Comparison of ENCODE assay signal across 34 cellular contexts in the genomic region with DNA sequence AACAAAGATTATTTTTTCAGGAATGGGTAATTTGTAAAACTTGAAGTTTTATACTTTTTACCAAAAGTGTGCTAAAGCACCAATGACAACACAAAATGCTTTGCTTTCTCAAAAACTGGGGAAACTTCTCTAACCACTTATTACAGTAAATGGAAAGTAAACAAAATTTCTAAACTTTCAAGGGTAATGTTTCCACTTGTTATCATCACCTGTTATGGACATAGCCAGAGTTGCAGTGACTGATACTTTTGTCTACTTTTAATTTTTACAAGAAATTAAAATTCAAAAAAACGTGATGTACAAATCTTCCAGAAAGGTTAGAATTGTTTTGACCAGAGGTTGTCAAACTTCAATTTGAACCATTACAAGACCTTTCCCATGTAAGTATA.
"Had no signal": no experiment of that assay in that cellular context is flagged by ENCODE, and none has a peak within 500 bp of the region (broad histone marks: within the 10 kb centered on the region; RNA-seq: fewer than 3 reads in every experiment).

No MANE protein-coding gene starts in this region.

- H3K9me3 Mint-ChIP-seq: activated CD4-positive, alpha-beta memory T cell treated with anti-CD3 and anti-CD28 coated beads for 36 hours; activated naive CD4-positive, alpha-beta T cell treated with anti-CD3 and anti-CD28 coated beads for 36 hours; activated naive CD4-positive, alpha-beta T cell treated with anti-CD3 and anti-CD28 coated beads, Interleukin-2, amount 50 U/mL, for 72 hours; activated T-cell treated with anti-CD3 and anti-CD28 coated beads, Interleukin-2, amount 50 U/mL, for 4 hours; activated T-helper 1 cell treated with anti-CD3 and anti-CD28 coated beads, Interleukin-12 subunit alpha, Interleukin-12 subunit beta, Interleukin-2, Interleukin-4 antibody, amounts not matched to agents 30 ng/mL and 10 ng/mL and 1 ng/mL, durations not matched to agents 14 hours and 24 hours and 36 hours; WTC11 had no signal

- H3K27me3 ChIP-seq: adrenal gland, MG63, SJCRH30 had no signal

- H3K4me3 Mint-ChIP-seq: activated CD4-positive, alpha-beta memory T cell treated with anti-CD3 and anti-CD28 coated beads for 36 hours; activated naive CD4-positive, alpha-beta T cell treated with anti-CD3 and anti-CD28 coated beads for 36 hours; activated T-cell treated with anti-CD3 and anti-CD28 coated beads, Interleukin-2, amount 50 U/mL, for 4 hours; activated T-helper 1 cell treated with anti-CD3 and anti-CD28 coated beads, Interleukin-12 subunit alpha, Interleukin-12 subunit beta, Interleukin-2, Interleukin-4 antibody, amounts not matched to agents 30 ng/mL and 10 ng/mL and 1 ng/mL, durations not matched to agents 14 hours and 24 hours and 36 hours; brain; WTC11 had no signal

- H3K36me3 ChIP-seq: adrenal gland, MG63, SJCRH30 had no signal

- DNase-seq: activated CD4-positive, alpha-beta memory T cell treated with anti-CD3 and anti-CD28 coated beads for 36 hours; activated CD4-positive, alpha-beta T cell treated with anti-CD3 and anti-CD28 coated beads for 4 hours; activated CD4-positive, alpha-beta T cell treated with anti-CD3 and anti-CD28 coated beads, Interleukin-2, amount 50 U/mL, for 1 hour; activated CD4-positive, CD25-positive, alpha-beta regulatory T cell treated with anti-CD3 and anti-CD28 coated beads, Interleukin-2, amount 50 U/mL, for 72 hours; activated CD8-positive, alpha-beta memory T cell treated with anti-CD3 and anti-CD28 coated beads, Interleukin-2, amount 50 U/mL, for 4 hours; activated gamma-delta T cell treated with Interleukin-2 at 50 U/mL for 16 hours; activated naive CD4-positive, alpha-beta T cell treated with anti-CD3 and anti-CD28 coated beads for 36 hours; activated T-cell treated with anti-CD3 and anti-CD28 coated beads for 4 hours; activated T-cell treated with anti-CD3 and anti-CD28 coated beads, Interleukin-2, amount 50 U/mL, for 4 hours; adrenal gland; caudate nucleus; cerebellar nuclear complex; Karpas-422; KBM-7; MG63; NCI-H1048; NCI-H1105 treated with DMSO at 0.1 percent for 48 hours; NCI-H1436; NCI-H1694 treated with DMSO at 0.1 percent for 48 hours; NCI-H2029; NCI-H2171; NCI-H510A; NCI-H526; NCI-H748 treated with DMSO at 0.1 percent for 48 hours; NK-92 treated with Interleukin-12 subunit alpha and Interleukin-12 subunit beta, amount 100 ng/mL, for 24 hours; Right ventricle myocardium superior; SJCRH30 had no signal

- H3K4me1 ChIP-seq: adrenal gland had no signal

- H3K27ac ChIP-seq: adrenal gland, SJCRH30, SK-N-MC had no signal

- H3K4me3 ChIP-seq: adrenal gland, MG63, SJCRH30, SK-N-MC had no signal

- ATAC-seq: activated naive CD4-positive, alpha-beta T cell treated with anti-CD3 and anti-CD28 coated beads, Interleukin-2, amount 50 U/mL, for 72 hours; activated T-cell treated with anti-CD3 and anti-CD28 coated beads, Interleukin-2, amount 50 U/mL, for 4 hours; WTC11 had no signal

- FAIRE-seq: bronchial epithelial cell, TTC549 had no signal

- H3K27ac Mint-ChIP-seq: activated CD4-positive, alpha-beta memory T cell treated with anti-CD3 and anti-CD28 coated beads for 36 hours; activated naive CD4-positive, alpha-beta T cell treated with anti-CD3 and anti-CD28 coated beads for 36 hours; activated naive CD4-positive, alpha-beta T cell treated with anti-CD3 and anti-CD28 coated beads, Interleukin-2, amount 50 U/mL, for 72 hours; activated T-helper 1 cell treated with anti-CD3 and anti-CD28 coated beads, Interleukin-12 subunit alpha, Interleukin-12 subunit beta, Interleukin-2, Interleukin-4 antibody, amounts not matched to agents 30 ng/mL and 10 ng/mL and 1 ng/mL, durations not matched to agents 14 hours and 24 hours and 36 hours; WTC11 had no signal

- H3K27me3 Mint-ChIP-seq: activated CD4-positive, alpha-beta memory T cell treated with anti-CD3 and anti-CD28 coated beads for 36 hours had no signal

- H3K9me3 ChIP-seq: adrenal gland, MG63, SJCRH30 had no signal
